Comparison of ENCODE assay signal across 8 cellular contexts in genomic region chr20:45405566-45406259, GRCh38. TPM values are rescaled to one million over a fixed set of nuclear protein-coding genes. Genes with fewer than 3 reads are reported as not detected.
A peak's percentile ranks its signal among the peaks of the same experiment; 100 is the strongest.
DNase-seq lines count a peak whose midpoint lies in the region; ATAC-seq and TF ChIP-seq lines count a peak whose summit lies in the region.

No MANE protein-coding gene starts in this region.

- H3K27ac Mint-ChIP-seq in activated CD8-positive, alpha-beta T cell treated with anti-CD3 and anti-CD28 coated beads, Interleukin-2, amount 10 ng/mL, durations not matched to agents 7 days and 5 days: no peak overlapping the region
- H3K27ac Mint-ChIP-seq in progenitor cell of endocrine pancreas: peak overlapping the region; percentile 73

- H3K36me3 Mint-ChIP-seq in activated CD8-positive, alpha-beta T cell treated with anti-CD3 and anti-CD28 coated beads, Interleukin-2, amount 10 ng/mL, durations not matched to agents 7 days and 5 days (ENCODE audit: low read depth): peaks cover 16% of the 10 kb centered on the region
- peaks cover 13% of the 10 kb centered on the region for H3K36me3 Mint-ChIP-seq in progenitor cell of endocrine pancreas (ENCODE audit: insufficient read depth)

- H3K4me3 Mint-ChIP-seq in activated CD8-positive, alpha-beta T cell treated with anti-CD3 and anti-CD28 coated beads, Interleukin-2, amount 10 ng/mL, durations not matched to agents 7 days and 5 days: peak overlapping the region; percentile 73
- peak overlapping the region; percentile 85 for H3K4me3 Mint-ChIP-seq in progenitor cell of endocrine pancreas (ENCODE audit: low read depth)

- peak; percentile 6 for DNase-seq in stimulated activated naive CD4-positive, alpha-beta T cell treated with Interleukin-2 at 50 U/mL for 16 hours (lab: John Stamatoyannopoulos, UW)
- DNase-seq in stimulated activated naive CD4-positive, alpha-beta T cell (lab: John Stamatoyannopoulos, UW): no peak
- DNase-seq in activated CD8-positive, alpha-beta T cell treated with anti-CD3 and anti-CD28 coated beads, Interleukin-2, amount 10 ng/mL, durations not matched to agents 7 days and 5 days: no peak
- peak; percentile 67 for DNase-seq in Right ventricle myocardium superior
- DNase-seq in progenitor cell of endocrine pancreas (ENCODE audit: low spot score, unreplicated experiment): peak; percentile 22
- DNase-seq in DMS79 (lab: John Stamatoyannopoulos, UW): no peak

- peak; percentile 52 for ATAC-seq in activated CD8-positive, alpha-beta T cell treated with anti-CD3 and anti-CD28 coated beads, Interleukin-2, amount 10 ng/mL, durations not matched to agents 7 days and 5 days
- ATAC-seq in Right ventricle myocardium superior (ENCODE audit: poor library complexity) (peak; percentile 6), GM18502 (IDR thresholded peaks at IDR 0.05; ENCODE audit: poor library complexity, unreplicated experiment) (no peak), HG02884 (IDR thresholded peaks at IDR 0.05; ENCODE audit: unreplicated experiment) (no peak)

- POLR2A ChIA-PET in activated CD8-positive, alpha-beta T cell treated with anti-CD3 and anti-CD28 coated beads, Interleukin-2, amount 10 ng/mL, durations not matched to agents 7 days and 5 days (lab: Charles Lee): interaction anchor here (0.6 kb wide), 1 partner anchor 159 kb away, joined by 4 read pairs; no protein-coding TSS in a partner anchor

- peaks cover 15% of the 10 kb centered on the region for H3K27me3 Mint-ChIP-seq in activated CD8-positive, alpha-beta T cell treated with anti-CD3 and anti-CD28 coated beads, Interleukin-2, amount 10 ng/mL, durations not matched to agents 7 days and 5 days (ENCODE audit: low read depth)
- peaks cover 6% of the 10 kb centered on the region for H3K27me3 Mint-ChIP-seq in progenitor cell of endocrine pancreas

- H3K4me1 Mint-ChIP-seq in activated CD8-positive, alpha-beta T cell treated with anti-CD3 and anti-CD28 coated beads, Interleukin-2, amount 10 ng/mL, durations not matched to agents 7 days and 5 days (ENCODE audit: low read depth): peaks cover 16% of the 10 kb centered on the region
- peaks cover 10% of the 10 kb centered on the region for H3K4me1 Mint-ChIP-seq in progenitor cell of endocrine pancreas (ENCODE audit: low read depth)

- H3K9me3 Mint-ChIP-seq in activated CD8-positive, alpha-beta T cell treated with anti-CD3 and anti-CD28 coated beads, Interleukin-2, amount 10 ng/mL, durations not matched to agents 7 days and 5 days (ENCODE audit: insufficient read depth): peaks cover 12% of the 10 kb centered on the region
- peaks cover 10% of the 10 kb centered on the region for H3K9me3 Mint-ChIP-seq in progenitor cell of endocrine pancreas (ENCODE audit: low read depth)

- CTCF ChIA-PET in activated CD8-positive, alpha-beta T cell treated with anti-CD3 and anti-CD28 coated beads, Interleukin-2, amount 10 ng/mL, durations not matched to agents 7 days and 5 days (lab: Charles Lee): interaction anchor here (1.2 to 3.0 kb wide), 5 partner anchors 10 to 42 kb away, joined by 3 to 24 read pairs (median 6); partner anchors contain the start of genes PIGT and SYS1

- intact Hi-C loops in Right ventricle myocardium superior (cut with DNase I): no loop called here

- TF ChIP-seq CTCF in progenitor cell of endocrine pancreas (IDR thresholded peaks at IDR 0.05; ENCODE audit: unreplicated experiment): no peak

RNA-seq across cellular contexts. Expression of gene DBNDD2, which starts 2.4 kb away (rescaled TPM):
- 1 to 10 TPM; 8.1 to 10.0 TPM for total RNA-seq in activated CD8-positive, alpha-beta T cell treated with anti-CD3 and anti-CD28 coated beads, Interleukin-2, amount 10 ng/mL, durations not matched to agents 7 days and 5 days
- total RNA-seq in Right ventricle myocardium superior (350 TPM), progenitor cell of endocrine pancreas (22.0 and 23.2 TPM in 2 replicates)

RNA-seq across cellular contexts. Expression of gene PIGT, which starts 10.2 kb away (rescaled TPM):
- 10 to 100 TPM; 59.6 to 62.4 TPM for total RNA-seq in activated CD8-positive, alpha-beta T cell treated with anti-CD3 and anti-CD28 coated beads, Interleukin-2, amount 10 ng/mL, durations not matched to agents 7 days and 5 days
- 113 TPM for total RNA-seq in Right ventricle myocardium superior
- total RNA-seq in progenitor cell of endocrine pancreas: 85.1 and 87.7 TPM in 2 replicates

RNA-seq across cellular contexts. Expression of gene TP53TG5, which starts 27.6 kb away (rescaled TPM):
- under 1 TPM in 1 of 2 experiments, not detected in 1; 0.16 TPM for total RNA-seq in activated CD8-positive, alpha-beta T cell treated with anti-CD3 and anti-CD28 coated beads, Interleukin-2, amount 10 ng/mL, durations not matched to agents 7 days and 5 days
- total RNA-seq in Right ventricle myocardium superior (1.2 TPM), progenitor cell of endocrine pancreas (not detected in 2 replicates)

RNA-seq across cellular contexts. Expression of gene SYS1, which starts 42.8 kb away (rescaled TPM):
- 10 to 100 TPM; 28.0 to 30.8 TPM for total RNA-seq in activated CD8-positive, alpha-beta T cell treated with anti-CD3 and anti-CD28 coated beads, Interleukin-2, amount 10 ng/mL, durations not matched to agents 7 days and 5 days
- 25.3 TPM for total RNA-seq in Right ventricle myocardium superior
- total RNA-seq in progenitor cell of endocrine pancreas: 31.1 and 31.9 TPM in 2 replicates

RNA-seq across cellular contexts. Expression of gene SDC4, which starts 57.5 kb away (rescaled TPM):
- total RNA-seq in activated CD8-positive, alpha-beta T cell treated with anti-CD3 and anti-CD28 coated beads, Interleukin-2, amount 10 ng/mL, durations not matched to agents 7 days and 5 days: 1 to 10 TPM; 6.6 to 6.7 TPM
- total RNA-seq in Right ventricle myocardium superior (80.7 TPM), progenitor cell of endocrine pancreas (112 and 121 TPM in 2 replicates)

Comparison
In these comparisons a context has a peak if more than half of its experiments do, and no peak if none do; other contexts are left out.
1. DNase-seq: peak in stimulated activated naive CD4-positive, alpha-beta T cell treated with Interleukin-2 at 50 U/mL for 16 hours (single experiment), Right ventricle myocardium superior (single experiment) and progenitor cell of endocrine pancreas (single experiment); none in stimulated activated naive CD4-positive, alpha-beta T cell (0 of 6), activated CD8-positive, alpha-beta T cell treated with anti-CD3 and anti-CD28 coated beads, Interleukin-2, amount 10 ng/mL, durations not matched to agents 7 days and 5 days (single experiment) and DMS79 (single experiment).
2. ATAC-seq: peak in activated CD8-positive, alpha-beta T cell treated with anti-CD3 and anti-CD28 coated beads, Interleukin-2, amount 10 ng/mL, durations not matched to agents 7 days and 5 days (single experiment) and Right ventricle myocardium superior (single experiment); none in GM18502 (single experiment) and HG02884 (single experiment).
3. RNA of gene DBNDD2, which starts 2.4 kb away (total RNA-seq): 350 TPM in Right ventricle myocardium superior (single experiment); 22.0 to 23.2 TPM in progenitor cell of endocrine pancreas and 8.1 to 10.0 TPM in activated CD8-positive, alpha-beta T cell treated with anti-CD3 and anti-CD28 coated beads, Interleukin-2, amount 10 ng/mL, durations not matched to agents 7 days and 5 days; every median in the first group is over 10 times any median in the second.